ENCODE assay signal across 17 cellular contexts in genomic region chr3:178669758-178670157, GRCh38.
DNase-seq lines count a peak whose midpoint lies in the region; ATAC-seq, FAIRE-seq and TF ChIP-seq lines count a peak whose summit lies in the region.
"Had no signal": no experiment of that assay in that cellular context is flagged by ENCODE, and none has a peak within 500 bp of the region (broad histone marks: within the 10 kb centered on the region; RNA-seq: fewer than 3 reads in every experiment).

No MANE protein-coding gene starts in this region.

- H3K27ac Mint-ChIP-seq in activated naive CD4-positive, alpha-beta T cell treated with anti-CD3 and anti-CD28 coated beads, Interleukin-2, amount 50 U/mL, for 72 hours: no peak overlapping the region
- H3K27ac Mint-ChIP-seq: activated CD8-positive, alpha-beta memory T cell treated with anti-CD3 and anti-CD28 coated beads, Interleukin-2, amount 10 ng/mL, durations not matched to agents 7 days and 5 days had no signal

- DNase-seq in GM12878 (ENCODE audit: low read depth, low spot score): no peak
- no peak for DNase-seq in SW480 (ENCODE audit: low spot score)
- no peak for DNase-seq in central memory CD4-positive, alpha-beta T cell
- DNase-seq in activated naive CD4-positive, alpha-beta T cell treated with anti-CD3 and anti-CD28 coated beads, Interleukin-2, amount 50 U/mL, for 72 hours (ENCODE audit: low spot score in 2 of 2): no peak
- DNase-seq: activated CD8-positive, alpha-beta memory T cell treated with anti-CD3 and anti-CD28 coated beads, Interleukin-2, amount 10 ng/mL, durations not matched to agents 7 days and 5 days; activated naive CD4-positive, alpha-beta T cell treated with anti-CD3 and anti-CD28 coated beads, Interleukin-2, amount 50 U/mL, for 16 hours; hypothalamus; NCI-H1417 treated with DMSO at 0.1 percent for 48 hours; NCI-H748 treated with DMSO at 0.1 percent for 48 hours; WERI-Rb-1 had no signal

- no peak overlapping the region for H3K9ac ChIP-seq in GM12878 (ENCODE audit: control insufficient read depth, insufficient read depth, low read length)

- H3K36me3 ChIP-seq in GM12878 (ENCODE audit: control insufficient read depth in 2 of 2, insufficient read depth in 2 of 2, low read length in 1 of 2): no peaks in the 10 kb centered on the region
- H3K36me3 ChIP-seq: suprapubic skin, WERI-Rb-1 had no signal

- ATAC-seq in GM18517 (IDR thresholded peaks at IDR 0.05; ENCODE audit: unreplicated experiment) (peak; percentile 59), GM19468 (IDR thresholded peaks at IDR 0.05; ENCODE audit: extremely low read depth, unreplicated experiment) (peak; percentile 28), HG02981 (IDR thresholded peaks at IDR 0.05; ENCODE audit: unreplicated experiment) (peak; percentile 47), GM12878 (peak; percentile 77), HG02623 (IDR thresholded peaks at IDR 0.05; ENCODE audit: unreplicated experiment) (no peak)
- no peak for ATAC-seq in activated naive CD4-positive, alpha-beta T cell treated with anti-CD3 and anti-CD28 coated beads, Interleukin-2, amount 50 U/mL, for 72 hours
- ATAC-seq: activated CD8-positive, alpha-beta memory T cell treated with anti-CD3 and anti-CD28 coated beads, Interleukin-2, amount 10 ng/mL, durations not matched to agents 7 days and 5 days; HepG2 had no signal

- no peaks in the 10 kb centered on the region for H3K9me3 Mint-ChIP-seq in activated naive CD4-positive, alpha-beta T cell treated with anti-CD3 and anti-CD28 coated beads, Interleukin-2, amount 50 U/mL, for 72 hours

- H3K79me2 ChIP-seq in GM12878 (ENCODE audit: control insufficient read depth, insufficient read depth, low read length): no peaks in the 10 kb centered on the region; the same call in 1 of the 2 replicates

- H3K27me3 ChIP-seq in GM12878 (replicated peaks in 1 of 2; ENCODE audit: control insufficient read depth in 2 of 2, insufficient read depth in 2 of 2, low read length in 1 of 2): no peaks in the 10 kb centered on the region
- H3K27me3 ChIP-seq: suprapubic skin had no signal

- H3K36me3 Mint-ChIP-seq in activated naive CD4-positive, alpha-beta T cell treated with anti-CD3 and anti-CD28 coated beads, Interleukin-2, amount 50 U/mL, for 72 hours: no peaks in the 10 kb centered on the region
- H3K36me3 Mint-ChIP-seq: activated CD8-positive, alpha-beta memory T cell treated with anti-CD3 and anti-CD28 coated beads, Interleukin-2, amount 10 ng/mL, durations not matched to agents 7 days and 5 days had no signal

- H4K20me1 ChIP-seq in GM12878 (ENCODE audit: control insufficient read depth, insufficient read depth): no peaks in the 10 kb centered on the region

- TF ChIP-seq POLR2A in GM12878 (IDR thresholded peaks at IDR 0.05; ENCODE audit: low read depth, low read length): no peak

- no TSS peak for BruUV-seq in GM12878 (replicated peaks; lab: Mats Ljungman, UMichigan)

- H2AFZ ChIP-seq in GM12878 (ENCODE audit: control insufficient read depth, low read depth, low read length): no peak overlapping the region

- H3K27ac ChIP-seq in GM12878 (ENCODE audit: control insufficient read depth, insufficient read depth): peak overlapping the region; percentile 39; the same call in 1 of the 2 replicates
- H3K27ac ChIP-seq: C4-2B, suprapubic skin, WERI-Rb-1 had no signal

- H3K4me2 ChIP-seq in GM12878 (ENCODE audit: control insufficient read depth, insufficient read depth): peak overlapping the region; percentile 76

- no peak for TF ChIP-seq RAD21 in GM12878 (IDR thresholded peaks at IDR 0.05; ENCODE audit: insufficient read depth, low read depth, low read length)

- H3K9me3 ChIP-seq in GM12878 (replicated peaks; ENCODE audit: control insufficient read depth, insufficient read depth, low read length): no peaks in the 10 kb centered on the region; the same call in 2 of the 3 replicates
- H3K9me3 ChIP-seq: suprapubic skin had no signal

- H3K4me3 ChIP-seq in GM12878: no peak overlapping the region
- H3K4me3 ChIP-seq: suprapubic skin had no signal

- CTCF ChIA-PET in GM12878 (lab: Yijun Ruan, JAX): no interaction called here

- RAD21 ChIA-PET in GM12878 (lab: Charles Lee; ENCODE audit: unreplicated experiment): no interaction called here

- peaks cover 26% of the 10 kb centered on the region for H3K4me1 ChIP-seq in GM12878 (ENCODE audit: control insufficient read depth, insufficient read depth, low read length)

- intact Hi-C loops in GM12878 (cut with micrococcal nuclease; ENCODE audit: unreplicated experiment): loop anchor here (5.0 kb wide), 1 partner anchor 152 kb away; no protein-coding TSS in a partner anchor

- SMC1A ChIA-PET in GM12878 (lab: Charles Lee; ENCODE audit: uncharacterized antibody, unreplicated experiment): interaction anchor here (1.1 kb wide), 1 partner anchor 233 kb away, joined by 3 read pairs; no protein-coding TSS in a partner anchor

- FAIRE-seq in GM12878 (lab: Jason Lieb, UNC): no peak
- FAIRE-seq: HepG2 had no signal

- whole genome bisulfite sequencing in GM12878 (ENCODE audit: insufficient coverage, insufficient replicate concordance, low lambda C conversion rate, missing lambda C conversion rate): 97% methylated on average over 2 of the region's 2 CpGs

- TF ChIP-seq CTCF in GM12878 (IDR thresholded peaks at IDR 0.05 in 2 of 3, conservative IDR thresholded peaks at IDR 0.05 in 1 of 3; ENCODE audit: control insufficient read depth in 2 of 3, extremely low read depth in 1 of 3, insufficient read depth in 1 of 3, low read depth in 3 of 3, low read length in 3 of 3): no peak

- TF ChIP-seq EP300 in GM12878 (IDR thresholded peaks at IDR 0.05; ENCODE audit: borderline replicate concordance in 1 of 2, control insufficient read depth in 1 of 2, low read depth in 2 of 2, low read length in 2 of 2): no peak

- in situ Hi-C loops in GM12878 (cut with MboI): no loop called here

- POLR2A ChIA-PET in GM12878 (lab: Charles Lee): no interaction called here

TF ChIP-seq in GM12878, 131 proteins besides CTCF, POLR2A, EP300 and RAD21 (continues in another document):
- TF ChIP-seq RELB (IDR thresholded peaks at IDR 0.05; ENCODE audit: low read depth) (no peak), ATF3 (IDR thresholded peaks at IDR 0.05; ENCODE audit: borderline replicate concordance, extremely low read depth, low read depth, low read length) (no peak), FOXK2 (IDR thresholded peaks at IDR 0.05) (no peak), IKZF2 (IDR thresholded peaks at IDR 0.05) (peak; percentile 54 to 58; a peak in 2 of 4 replicates), IKZF1 (conservative IDR thresholded peaks at IDR 0.05) (0 out of 2 replicates have a peak, but pooled peaks have one; percentile 35), SRF (IDR thresholded peaks at IDR 0.05; ENCODE audit: low read depth in 2 of 2, low read length in 2 of 2) (no peak), RUNX3 (IDR thresholded peaks at IDR 0.05; ENCODE audit: low read length) (peak; percentile 89), JUNB (IDR thresholded peaks at IDR 0.05) (peak; percentile 53), KAT2A (conservative IDR thresholded peaks at IDR 0.05; ENCODE audit: control insufficient read depth, low read depth, low read length) (no peak), NR2C1 (IDR thresholded peaks at IDR 0.05) (no peak), CHD4 (IDR thresholded peaks at IDR 0.05) (no peak)

Comparison
In these comparisons a context has a peak if more than half of its experiments do, and no peak if none do; other contexts are left out.
1. ATAC-seq: peak in GM18517 (single experiment), GM19468 (single experiment), HG02981 (single experiment) and GM12878 (single experiment); none in activated naive CD4-positive, alpha-beta T cell treated with anti-CD3 and anti-CD28 coated beads, Interleukin-2, amount 50 U/mL, for 72 hours (0 of 2) and HG02623 (single experiment).